ENCODE assay signal across 14 cellular contexts in the genomic region with DNA sequence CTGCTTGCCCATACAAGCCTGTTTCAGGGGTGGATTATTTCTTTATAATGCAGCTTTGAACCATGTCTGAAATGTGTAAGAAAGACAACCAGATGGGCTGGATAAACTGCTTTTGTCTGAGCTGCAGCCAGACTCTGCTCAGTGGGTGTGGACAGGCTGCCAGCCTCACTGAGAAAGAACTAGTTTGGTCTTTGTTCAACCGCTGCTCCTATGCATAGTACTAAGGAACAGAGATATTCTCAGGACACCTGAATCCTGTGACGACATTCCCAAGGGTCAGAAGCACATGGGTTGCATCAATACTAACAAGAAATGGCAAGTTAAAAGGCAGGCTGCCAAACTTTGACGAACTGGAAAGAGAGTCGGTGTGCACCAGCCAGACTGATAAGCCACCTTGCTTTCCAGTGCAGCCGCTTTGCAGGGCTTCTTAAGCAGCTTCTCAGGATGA. TPM values are rescaled to one million over a fixed set of nuclear protein-coding genes. Genes with fewer than 3 reads are reported as not detected.
DNase-seq lines count a peak whose midpoint lies in the region; ATAC-seq and TF ChIP-seq lines count a peak whose summit lies in the region.
"Had no signal": no experiment of that assay in that cellular context is flagged by ENCODE, and none has a peak within 500 bp of the region (broad histone marks: within the 10 kb centered on the region; RNA-seq: fewer than 3 reads in every experiment).

No MANE protein-coding gene starts in this region.

- H3K4me1 Mint-ChIP-seq in mesothelial cell of epicardium: peaks cover 24% of the 10 kb centered on the region
- no peaks in the 10 kb centered on the region for H3K4me1 Mint-ChIP-seq in activated naive CD4-positive, alpha-beta T cell treated with anti-CD3 and anti-CD28 coated beads for 36 hours (ENCODE audit: low read depth)

- H3K27me3 Mint-ChIP-seq in mesothelial cell of epicardium (ENCODE audit: low read depth): no peaks in the 10 kb centered on the region
- H3K27me3 Mint-ChIP-seq in activated naive CD4-positive, alpha-beta T cell treated with anti-CD3 and anti-CD28 coated beads for 36 hours (ENCODE audit: low read depth): peaks cover 11% of the 10 kb centered on the region

- H3K9me3 Mint-ChIP-seq in mesothelial cell of epicardium: no peaks in the 10 kb centered on the region
- no peaks in the 10 kb centered on the region for H3K9me3 Mint-ChIP-seq in activated naive CD4-positive, alpha-beta T cell treated with anti-CD3 and anti-CD28 coated beads for 36 hours

- no peak overlapping the region for H3K4me3 Mint-ChIP-seq in mesothelial cell of epicardium
- no peak overlapping the region for H3K4me3 Mint-ChIP-seq in activated naive CD4-positive, alpha-beta T cell treated with anti-CD3 and anti-CD28 coated beads for 36 hours

- TF ChIP-seq CTCF in mesothelial cell of epicardium (IDR thresholded peaks at IDR 0.05; ENCODE audit: unreplicated experiment): no peak

- intact Hi-C loops in activated naive CD4-positive, alpha-beta T cell treated with anti-CD3 and anti-CD28 coated beads for 36 hours (cut with micrococcal nuclease): no loop called here
- intact Hi-C loops in posterior vena cava (cut with DNase I): no loop called here

- CTCF ChIA-PET in activated naive CD4-positive, alpha-beta T cell treated with anti-CD3 and anti-CD28 coated beads for 36 hours (lab: Charles Lee): interaction anchor here (1.4 kb wide), 1 partner anchor 20 kb away, joined by 3 read pairs; no protein-coding TSS in a partner anchor

- no peak overlapping the region for H3K27ac ChIP-seq in substantia nigra (ENCODE audit: low read depth, low read length, poor library complexity, severe bottlenecking)
- H3K27ac ChIP-seq: BLaER1 treated with 17β-estradiol and CSF1 and Interleukin-3, amounts not matched to agents 10 nM and 100 nM; parathyroid adenoma had no signal

- DNase-seq in mesothelial cell of epicardium (ENCODE audit: low spot score in 2 of 2, unreplicated experiment in 2 of 2) (no peak), substantia nigra (lab: John Stamatoyannopoulos, UW) (no peak), posterior vena cava (ENCODE audit: low spot score) (no peak)
- no peak for DNase-seq in activated naive CD4-positive, alpha-beta T cell treated with anti-CD3 and anti-CD28 coated beads for 36 hours
- DNase-seq: NCI-H748 treated with DMSO at 0.1 percent for 48 hours; stimulated activated CD4-positive, alpha-beta T cell treated with anti-CD3 and anti-CD28 coated beads, Interleukin-2, amount 100 ng/mL, for 24 hours; stimulated activated naive CD4-positive, alpha-beta T cell treated with Interleukin-2 at 50 U/mL for 16 hours; SW 1271 had no signal

- peak overlapping the region; percentile 55 for H3K27ac Mint-ChIP-seq in mesothelial cell of epicardium
- H3K27ac Mint-ChIP-seq in activated naive CD4-positive, alpha-beta T cell treated with anti-CD3 and anti-CD28 coated beads for 36 hours: no peak overlapping the region

- ATAC-seq in GM18870 (IDR thresholded peaks at IDR 0.05; ENCODE audit: unreplicated experiment) (peak; percentile 9), SK-N-SH treated with all-trans-retinoic acid at 6 μM for 48 hours (peak; percentile 95), esophagus mucosa (peak; percentile 97), HG02852 (IDR thresholded peaks at IDR 0.05; ENCODE audit: unreplicated experiment) (no peak)

- no peaks in the 10 kb centered on the region for H3K36me3 Mint-ChIP-seq in mesothelial cell of epicardium
- H3K36me3 Mint-ChIP-seq in activated naive CD4-positive, alpha-beta T cell treated with anti-CD3 and anti-CD28 coated beads for 36 hours (ENCODE audit: low read depth): no peaks in the 10 kb centered on the region

TF ChIP-seq in SK-N-SH treated with all-trans-retinoic acid at 6 μM for 48 hours, 23 proteins besides CTCF, POLR2A, EP300 and RAD21:
- TF ChIP-seq, protein P1, sequence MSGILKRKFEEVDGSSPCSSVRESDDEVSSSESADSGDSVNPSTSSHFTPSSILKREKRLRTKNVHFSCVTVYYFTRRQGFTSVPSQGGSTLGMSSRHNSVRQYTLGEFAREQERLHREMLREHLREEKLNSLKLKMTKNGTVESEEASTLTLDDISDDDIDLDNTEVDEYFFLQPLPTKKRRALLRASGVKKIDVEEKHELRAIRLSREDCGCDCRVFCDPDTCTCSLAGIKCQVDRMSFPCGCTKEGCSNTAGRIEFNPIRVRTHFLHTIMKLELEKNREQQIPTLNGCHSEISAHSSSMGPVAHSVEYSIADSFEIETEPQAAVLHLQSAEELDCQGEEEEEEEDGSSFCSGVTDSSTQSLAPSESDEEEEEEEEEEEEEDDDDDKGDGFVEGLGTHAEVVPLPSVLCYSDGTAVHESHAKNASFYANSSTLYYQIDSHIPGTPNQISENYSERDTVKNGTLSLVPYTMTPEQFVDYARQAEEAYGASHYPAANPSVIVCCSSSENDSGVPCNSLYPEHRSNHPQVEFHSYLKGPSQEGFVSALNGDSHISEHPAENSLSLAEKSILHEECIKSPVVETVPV (CRISPR knock-in tag; IDR thresholded peaks at IDR 0.05): no peak
- TF ChIP-seq ISL1 (CRISPR knock-in tag; IDR thresholded peaks at IDR 0.05) (peak; percentile 73), SNAI2 (CRISPR knock-in tag; IDR thresholded peaks at IDR 0.05) (0 out of 2 replicates have a peak, but pooled peaks have one; percentile 27), TCF4 (CRISPR knock-in tag; IDR thresholded peaks at IDR 0.05; ENCODE audit: borderline replicate concordance) (peak; percentile 51; the same call in 1 of the 2 replicates), PATZ1 (CRISPR knock-in tag; IDR thresholded peaks at IDR 0.05; ENCODE audit: borderline replicate concordance) (no peak), TSHZ2 (CRISPR knock-in tag; IDR thresholded peaks at IDR 0.05) (peak; percentile 13; the same call in 1 of the 2 replicates)

RNA-seq across cellular contexts. Expression of gene PLD1, which starts 57.2 kb away (rescaled TPM):
- 74.3 TPM for total RNA-seq in esophagus mucosa
- 28.2 to 29.1 TPM (median 28.5 TPM) in 3 replicates for total RNA-seq in mesothelial cell of epicardium
- total RNA-seq in activated naive CD4-positive, alpha-beta T cell treated with anti-CD3 and anti-CD28 coated beads for 36 hours: under 1 TPM in 1 of 2 experiments, not detected in 1; 0.25 TPM
- total RNA-seq in posterior vena cava: 10 to 100 TPM; 18.5 to 30.9 TPM

Comparison
In these comparisons a context has a peak if more than half of its experiments do, and no peak if none do; other contexts are left out.
1. RNA of gene PLD1, which starts 57.2 kb away (total RNA-seq): 74.3 TPM in esophagus mucosa (single experiment), 18.5 to 30.9 TPM in posterior vena cava and 28.2 to 29.1 TPM in mesothelial cell of epicardium; 0.25 TPM in activated naive CD4-positive, alpha-beta T cell treated with anti-CD3 and anti-CD28 coated beads for 36 hours; every median in the first group is over 10 times any median in the second.